Comparison of ENCODE assay signal across 9 cellular contexts in genomic region chr12:4526923-4527546, GRCh38. TPM values are rescaled to one million over a fixed set of nuclear protein-coding genes. Genes with fewer than 3 reads are reported as not detected.
A peak's percentile ranks its signal among the peaks of the same experiment; 100 is the strongest.
DNase-seq lines count a peak whose midpoint lies in the region; ATAC-seq and TF ChIP-seq lines count a peak whose summit lies in the region.
"Had no signal": no experiment of that assay in that cellular context is flagged by ENCODE, and none has a peak within 500 bp of the region (broad histone marks: within the 10 kb centered on the region; RNA-seq: fewer than 3 reads in every experiment).

No MANE protein-coding gene starts in this region.

- no peak overlapping the region for H3K27ac ChIP-seq in OCI-LY7 (ENCODE audit: low read depth, low read length, poor library complexity, severe bottlenecking)
- H3K27ac ChIP-seq in transverse colon = no peak overlapping the region

- no peak for TF ChIP-seq POLR2A in transverse colon (IDR thresholded peaks at IDR 0.05)

- TF ChIP-seq EP300 in transverse colon (IDR thresholded peaks at IDR 0.05; ENCODE audit: low read depth) = no peak

- no peak overlapping the region for H3K4me3 Mint-ChIP-seq in activated CD8-positive, alpha-beta T cell treated with anti-CD3 and anti-CD28 coated beads for 36 hours
- H3K4me3 Mint-ChIP-seq in activated CD8-positive, alpha-beta T cell treated with anti-CD3 and anti-CD28 coated beads, Interleukin-2, amount 10 ng/mL, durations not matched to agents 7 days and 5 days = no peak overlapping the region
- H3K4me3 Mint-ChIP-seq: T-helper 1 cell treated with Interleukin-12 subunit alpha and Interleukin-12 subunit beta and Interleukin-4 antibody, amounts not matched to agents 30 μg/mL and 1 μg/mL, for 36 hours had no signal

- no peak overlapping the region for H3K4me3 ChIP-seq in OCI-LY7 (ENCODE audit: low read depth, low read length, poor library complexity, severe bottlenecking)
- H3K4me3 ChIP-seq in fibroblast of pulmonary artery (replicated peaks; ENCODE audit: low read depth, low read length) = no peak overlapping the region
- H3K4me3 ChIP-seq in transverse colon = no peak overlapping the region

- POLR2A ChIA-PET in activated CD8-positive, alpha-beta T cell treated with anti-CD3 and anti-CD28 coated beads for 36 hours (lab: Charles Lee) = no interaction called here
- POLR2A ChIA-PET in activated CD8-positive, alpha-beta T cell treated with anti-CD3 and anti-CD28 coated beads, Interleukin-2, amount 10 ng/mL, durations not matched to agents 7 days and 5 days (lab: Charles Lee) = no interaction called here
- POLR2A ChIA-PET in OCI-LY7 (lab: Charles Lee) = interaction anchor here (0.7 kb wide), 1 partner anchor 79 kb away, joined by 3 read pairs; no protein-coding TSS in a partner anchor

- H3K4me1 ChIP-seq in OCI-LY7 (ENCODE audit: insufficient read depth, low read length, poor library complexity, severe bottlenecking) (peaks cover 17% of the 10 kb centered on the region), transverse colon (no peaks in the 10 kb centered on the region)

- peaks cover 3% of the 10 kb centered on the region for H3K4me1 Mint-ChIP-seq in activated CD8-positive, alpha-beta T cell treated with anti-CD3 and anti-CD28 coated beads for 36 hours (ENCODE audit: low read depth)
- peaks cover 5% of the 10 kb centered on the region for H3K4me1 Mint-ChIP-seq in activated CD8-positive, alpha-beta T cell treated with anti-CD3 and anti-CD28 coated beads, Interleukin-2, amount 10 ng/mL, durations not matched to agents 7 days and 5 days (ENCODE audit: low read depth)

- peaks cover 64% of the 10 kb centered on the region for H3K36me3 ChIP-seq in OCI-LY7 (ENCODE audit: insufficient read depth, low read length)
- peaks cover 0 to 21% (median 5%) of the 10 kb centered on the region in 4 donors for H3K36me3 ChIP-seq in transverse colon

- CTCF ChIA-PET in activated CD8-positive, alpha-beta T cell treated with anti-CD3 and anti-CD28 coated beads for 36 hours (lab: Charles Lee) = interaction anchor here (1.0 to 4.5 kb wide), 17 partner anchors 11 to 641 kb away, joined by 3 to 26 read pairs (median 3); no protein-coding TSS in a partner anchor
- CTCF ChIA-PET in activated CD8-positive, alpha-beta T cell treated with anti-CD3 and anti-CD28 coated beads, Interleukin-2, amount 10 ng/mL, durations not matched to agents 7 days and 5 days (lab: Charles Lee) = interaction anchor here (0.7 to 2.3 kb wide), 10 partner anchors 9 to 642 kb away, joined by 3 to 9 read pairs (median 4); no protein-coding TSS in a partner anchor
- CTCF ChIA-PET in OCI-LY7 (lab: Charles Lee; ENCODE audit: unreplicated experiment) = no interaction called here

- intact Hi-C loops in activated CD8-positive, alpha-beta T cell treated with anti-CD3 and anti-CD28 coated beads for 36 hours (cut with micrococcal nuclease) = loop anchor here (2.0 to 10.0 kb wide), 2 partner anchors 106 to 642 kb away; no protein-coding TSS in a partner anchor
- intact Hi-C loops in OCI-LY7 (cut with micrococcal nuclease; ENCODE audit: unreplicated experiment) (loop anchor here (1.0 to 5.0 kb wide), 3 partner anchors 106 to 220 kb away; no protein-coding TSS in a partner anchor), transverse colon (cut with DNase I; ENCODE audit: low total_unique reads) (loop anchor here (10.0 kb wide), 1 partner anchor 172 kb away; no protein-coding TSS in a partner anchor)

- H3K36me3 Mint-ChIP-seq in activated CD8-positive, alpha-beta T cell treated with anti-CD3 and anti-CD28 coated beads for 36 hours (ENCODE audit: low read depth) = peaks cover 13% of the 10 kb centered on the region
- peaks cover 37% of the 10 kb centered on the region for H3K36me3 Mint-ChIP-seq in activated CD8-positive, alpha-beta T cell treated with anti-CD3 and anti-CD28 coated beads, Interleukin-2, amount 10 ng/mL, durations not matched to agents 7 days and 5 days (ENCODE audit: low read depth)

- no peaks in the 10 kb centered on the region for H3K79me2 ChIP-seq in OCI-LY7 (ENCODE audit: insufficient read depth, low read depth, low read length)

- H3K27ac Mint-ChIP-seq in activated CD8-positive, alpha-beta T cell treated with anti-CD3 and anti-CD28 coated beads for 36 hours = no peak overlapping the region
- no peak overlapping the region for H3K27ac Mint-ChIP-seq in activated CD8-positive, alpha-beta T cell treated with anti-CD3 and anti-CD28 coated beads, Interleukin-2, amount 10 ng/mL, durations not matched to agents 7 days and 5 days
- H3K27ac Mint-ChIP-seq: T-helper 1 cell treated with Interleukin-12 subunit alpha and Interleukin-12 subunit beta and Interleukin-4 antibody, amounts not matched to agents 30 μg/mL and 1 μg/mL, for 36 hours had no signal

- no peaks in the 10 kb centered on the region for H3K9me3 Mint-ChIP-seq in activated CD8-positive, alpha-beta T cell treated with anti-CD3 and anti-CD28 coated beads for 36 hours
- no peaks in the 10 kb centered on the region for H3K9me3 Mint-ChIP-seq in activated CD8-positive, alpha-beta T cell treated with anti-CD3 and anti-CD28 coated beads, Interleukin-2, amount 10 ng/mL, durations not matched to agents 7 days and 5 days (ENCODE audit: insufficient read depth)
- H3K9me3 Mint-ChIP-seq: T-helper 1 cell treated with Interleukin-12 subunit alpha and Interleukin-12 subunit beta and Interleukin-4 antibody, amounts not matched to agents 30 μg/mL and 1 μg/mL, for 36 hours had no signal

- H3K27me3 ChIP-seq in transverse colon = no peaks in the 10 kb centered on the region

- H3K27me3 Mint-ChIP-seq in activated CD8-positive, alpha-beta T cell treated with anti-CD3 and anti-CD28 coated beads for 36 hours = no peaks in the 10 kb centered on the region
- no peaks in the 10 kb centered on the region for H3K27me3 Mint-ChIP-seq in activated CD8-positive, alpha-beta T cell treated with anti-CD3 and anti-CD28 coated beads, Interleukin-2, amount 10 ng/mL, durations not matched to agents 7 days and 5 days (ENCODE audit: low read depth)

- no peak for ATAC-seq in activated CD8-positive, alpha-beta T cell treated with anti-CD3 and anti-CD28 coated beads for 36 hours
- ATAC-seq in activated CD8-positive, alpha-beta T cell treated with anti-CD3 and anti-CD28 coated beads, Interleukin-2, amount 10 ng/mL, durations not matched to agents 7 days and 5 days = no peak
- ATAC-seq in HG02852 (IDR thresholded peaks at IDR 0.05; ENCODE audit: unreplicated experiment) = no peak
- ATAC-seq in HG02885 (IDR thresholded peaks at IDR 0.05; ENCODE audit: poor library complexity, unreplicated experiment) = no peak

- no peaks in the 10 kb centered on the region for H3K9me2 ChIP-seq in OCI-LY7 (ENCODE audit: insufficient read depth, low read length)

- no peak for DNase-seq in activated CD8-positive, alpha-beta T cell treated with anti-CD3 and anti-CD28 coated beads for 36 hours
- no peak for DNase-seq in activated CD8-positive, alpha-beta T cell treated with anti-CD3 and anti-CD28 coated beads, Interleukin-2, amount 10 ng/mL, durations not matched to agents 7 days and 5 days
- DNase-seq in OCI-LY7 (ENCODE audit: low spot score) (peak; percentile 29), fibroblast of pulmonary artery (ENCODE audit: low read depth) (peak; percentile 39), transverse colon (no peak), HK-2 (ENCODE audit: unreplicated experiment) (no peak)

- no TSS peak for BruUV-seq in OCI-LY7 (replicated peaks; lab: Mats Ljungman, UMichigan)

- no peak overlapping the region for H2AFZ ChIP-seq in OCI-LY7 (ENCODE audit: low read length)

- H4K20me1 ChIP-seq in OCI-LY7 (ENCODE audit: insufficient read depth, low read length) = no peaks in the 10 kb centered on the region

- H3K4me2 ChIP-seq in OCI-LY7 (ENCODE audit: low read length) = no peak overlapping the region

- in situ Hi-C loops in transverse colon (cut with MboI; ENCODE audit: low pct_ligation_motif_present in 1 of 4, low pct_unique_long_range_greater_than_20kb in 1 of 4, low sequenced_read_pairs in 3 of 4) = loop anchor here in 3 of 4 donors (10.0 to 25.0 kb wide), 2 partner anchors 215 to 222 kb away; partner anchors contain the start of gene TIGAR (in 2 of the 3)

- peak; percentile 83 for TF ChIP-seq CTCF in activated CD8-positive, alpha-beta T cell treated with anti-CD3 and anti-CD28 coated beads for 36 hours (IDR thresholded peaks at IDR 0.05)
- TF ChIP-seq CTCF in OCI-LY7 (conservative IDR thresholded peaks at IDR 0.05; ENCODE audit: low read length) (peak; percentile 84), fibroblast of pulmonary artery (IDR thresholded peaks at IDR 0.05; ENCODE audit: low read length, missing control alignments) (peak; percentile 42), transverse colon (IDR thresholded peaks at IDR 0.05) (peak; percentile 61 to 68 (median 63))

- WGBS in transverse colon (ENCODE audit: low coverage in 1 of 2), 2 donors = 95 to 98% methylated on average over 2 of the region's 2 CpGs

- no peaks in the 10 kb centered on the region for H3K9me3 ChIP-seq in OCI-LY7 (ENCODE audit: low read length)
- H3K9me3 ChIP-seq in transverse colon = no peaks in the 10 kb centered on the region

RNA-seq across cellular contexts. Expression of gene RAD51AP1, which starts 11.7 kb away (rescaled TPM):
- 10 to 100 TPM; 44.7 to 47.8 TPM for total RNA-seq in activated CD8-positive, alpha-beta T cell treated with anti-CD3 and anti-CD28 coated beads for 36 hours
- 10 to 100 TPM; 44.6 to 55.6 TPM for total RNA-seq in activated CD8-positive, alpha-beta T cell treated with anti-CD3 and anti-CD28 coated beads, Interleukin-2, amount 10 ng/mL, durations not matched to agents 7 days and 5 days
- total RNA-seq in OCI-LY7 (2014; rRNA removed; shearing (Covaris generic)) = 81.3 and 98.6 TPM in 2 replicates
- total RNA-seq in OCI-LY7 (2022) = 69.2 and 86.0 TPM in 2 replicates
- 1 to 10 TPM in 3 of 4 donors, not detected in 1; 1.9 to 2.7 (median 2.4) TPM for total RNA-seq in transverse colon

RNA-seq across cellular contexts. Expression of gene DYRK4, which starts 35.0 kb away (rescaled TPM):
- 10 to 100 TPM; 35.0 TPM for total RNA-seq in activated CD8-positive, alpha-beta T cell treated with anti-CD3 and anti-CD28 coated beads for 36 hours
- total RNA-seq in activated CD8-positive, alpha-beta T cell treated with anti-CD3 and anti-CD28 coated beads, Interleukin-2, amount 10 ng/mL, durations not matched to agents 7 days and 5 days = 10 to 100 TPM; 27.7 to 28.1 TPM
- 32.3 and 33.9 TPM in 2 replicates for total RNA-seq in OCI-LY7 (2014; rRNA removed; shearing (Covaris generic))
- total RNA-seq in OCI-LY7 (2022) (21.3 and 23.1 TPM in 2 replicates), transverse colon (100 to 1,000 TPM in 1 of 4 donors, 10 to 100 TPM in 3; 20.3 to 120 (median 22.4) TPM)

Comparison
In these comparisons a context has a peak if more than half of its experiments do, and no peak if none do; other contexts are left out.
1. DNase-seq: peak in OCI-LY7 (single experiment) and fibroblast of pulmonary artery (single experiment); none in activated CD8-positive, alpha-beta T cell treated with anti-CD3 and anti-CD28 coated beads for 36 hours (single experiment), activated CD8-positive, alpha-beta T cell treated with anti-CD3 and anti-CD28 coated beads, Interleukin-2, amount 10 ng/mL, durations not matched to agents 7 days and 5 days (single experiment), transverse colon (single experiment) and HK-2 (single experiment).
2. RNA of gene RAD51AP1, which starts 11.7 kb away (total RNA-seq): 69.2 to 98.6 TPM in OCI-LY7, 44.6 to 55.6 TPM in activated CD8-positive, alpha-beta T cell treated with anti-CD3 and anti-CD28 coated beads, Interleukin-2, amount 10 ng/mL, durations not matched to agents 7 days and 5 days and 44.7 to 47.8 TPM in activated CD8-positive, alpha-beta T cell treated with anti-CD3 and anti-CD28 coated beads for 36 hours; 1.9 to 2.7 TPM in transverse colon; every median in the first group is over 10 times any median in the second.
3. Peak in every context shown above with its lines, with median percentiles within 50 percentile points of each other: CTCF ChIP-seq.